1 cellular context compared by ENCODE assay signal in the genomic region with DNA sequence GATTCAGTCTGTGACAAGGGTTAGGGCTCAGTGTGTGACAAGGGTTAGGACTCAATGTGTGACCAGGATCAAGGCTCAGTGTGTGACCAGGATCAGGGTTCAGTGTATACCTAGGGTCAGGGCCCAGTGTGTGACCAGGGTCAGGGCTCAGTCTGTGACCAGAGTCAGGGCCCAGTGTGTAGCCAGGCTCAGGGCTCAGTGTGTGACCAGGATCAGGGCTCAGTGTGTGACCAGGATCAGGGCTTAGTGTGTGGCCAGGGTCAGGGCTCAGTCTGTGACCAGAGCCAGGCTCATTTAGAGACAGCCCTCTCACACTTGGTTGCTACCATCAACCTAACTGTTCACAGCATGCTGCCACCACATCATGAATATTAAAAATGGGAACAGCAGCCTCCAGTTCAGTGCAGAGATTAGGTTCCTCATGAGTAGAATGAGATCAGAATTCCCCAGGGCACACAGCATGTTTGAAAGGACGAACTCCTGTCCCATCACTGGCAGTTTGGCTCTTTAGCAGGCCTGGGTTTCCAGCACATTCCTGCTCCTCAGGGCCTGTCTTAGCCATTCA.
TF ChIP-seq lines count a peak whose summit lies in the region.

No MANE protein-coding gene starts in this region.

TF ChIP-seq in HepG2, 621 proteins besides CTCF, POLR2A, EP300 and RAD21:
- TF ChIP-seq NFE2L1 (CRISPR knock-in tag; IDR thresholded peaks at IDR 0.05; ENCODE audit: borderline replicate concordance) (no peak), FOSL1 (CRISPR knock-in tag; IDR thresholded peaks at IDR 0.05; ENCODE audit: borderline replicate concordance) (no peak), ZNF747 (CRISPR knock-in tag; IDR thresholded peaks at IDR 0.05; ENCODE audit: borderline replicate concordance) (0 out of 2 replicates have a peak, but pooled peaks have one; percentile 8)
- TF ChIP-seq, protein P1, sequence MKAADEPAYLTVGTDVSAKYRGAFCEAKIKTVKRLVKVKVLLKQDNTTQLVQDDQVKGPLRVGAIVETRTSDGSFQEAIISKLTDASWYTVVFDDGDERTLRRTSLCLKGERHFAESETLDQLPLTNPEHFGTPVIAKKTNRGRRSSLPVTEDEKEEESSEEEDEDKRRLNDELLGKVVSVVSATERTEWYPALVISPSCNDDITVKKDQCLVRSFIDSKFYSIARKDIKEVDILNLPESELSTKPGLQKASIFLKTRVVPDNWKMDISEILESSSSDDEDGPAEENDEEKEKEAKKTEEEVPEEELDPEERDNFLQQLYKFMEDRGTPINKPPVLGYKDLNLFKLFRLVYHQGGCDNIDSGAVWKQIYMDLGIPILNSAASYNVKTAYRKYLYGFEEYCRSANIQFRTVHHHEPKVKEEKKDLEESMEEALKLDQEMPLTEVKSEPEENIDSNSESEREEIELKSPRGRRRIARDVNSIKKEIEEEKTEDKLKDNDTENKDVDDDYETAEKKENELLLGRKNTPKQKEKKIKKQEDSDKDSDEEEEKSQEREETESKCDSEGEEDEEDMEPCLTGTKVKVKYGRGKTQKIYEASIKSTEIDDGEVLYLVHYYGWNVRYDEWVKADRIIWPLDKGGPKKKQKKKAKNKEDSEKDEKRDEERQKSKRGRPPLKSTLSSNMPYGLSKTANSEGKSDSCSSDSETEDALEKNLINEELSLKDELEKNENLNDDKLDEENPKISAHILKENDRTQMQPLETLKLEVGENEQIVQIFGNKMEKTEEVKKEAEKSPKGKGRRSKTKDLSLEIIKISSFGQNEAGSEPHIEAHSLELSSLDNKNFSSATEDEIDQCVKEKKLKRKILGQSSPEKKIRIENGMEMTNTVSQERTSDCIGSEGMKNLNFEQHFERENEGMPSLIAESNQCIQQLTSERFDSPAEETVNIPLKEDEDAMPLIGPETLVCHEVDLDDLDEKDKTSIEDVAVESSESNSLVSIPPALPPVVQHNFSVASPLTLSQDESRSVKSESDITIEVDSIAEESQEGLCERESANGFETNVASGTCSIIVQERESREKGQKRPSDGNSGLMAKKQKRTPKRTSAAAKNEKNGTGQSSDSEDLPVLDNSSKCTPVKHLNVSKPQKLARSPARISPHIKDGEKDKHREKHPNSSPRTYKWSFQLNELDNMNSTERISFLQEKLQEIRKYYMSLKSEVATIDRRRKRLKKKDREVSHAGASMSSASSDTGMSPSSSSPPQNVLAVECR (CRISPR knock-in tag; IDR thresholded peaks at IDR 0.05; ENCODE audit: borderline replicate concordance) = 0 out of 2 replicates have a peak, but pooled peaks have one; percentile 5
